In genomic region chr3:9690451-9691450, GRCh38 we compare ENCODE assay signal across 6 cellular contexts. TPM values are rescaled to one million over a fixed set of nuclear protein-coding genes. Genes with fewer than 3 reads are reported as not detected.
DNase-seq lines count a peak whose midpoint lies in the region; ATAC-seq, FAIRE-seq and TF ChIP-seq lines count a peak whose summit lies in the region.

No MANE protein-coding gene starts in this region.

- peak; percentile 100 for ATAC-seq in HG02759 (IDR thresholded peaks at IDR 0.05; ENCODE audit: unreplicated experiment)

- H3K9me3 ChIP-seq in HAP-1 = no peaks in the 10 kb centered on the region

- in situ Hi-C loops in astrocyte of the spinal cord (cut with HindIII; ENCODE audit: low sequenced_read_pairs) = no loop called here
- in situ Hi-C loops in HAP-1 (cut with MboI; ENCODE audit: low sequenced_read_pairs) = no loop called here

- FAIRE-seq in GM12891 (lab: Jason Lieb, UNC) = peak; percentile 78

- no peak overlapping the region for H3K4me3 ChIP-seq in astrocyte of the spinal cord (ENCODE audit: low read depth, low read length)
- no peak overlapping the region for H3K4me3 ChIP-seq in HAP-1

- no peak for TF ChIP-seq CTCF in astrocyte of the spinal cord (IDR thresholded peaks at IDR 0.05; ENCODE audit: low read depth, low read length)

- no peaks in the 10 kb centered on the region for H3K4me1 ChIP-seq in HAP-1

- no peaks in the 10 kb centered on the region for H3K27me3 ChIP-seq in HAP-1 (ENCODE audit: low read depth)

- no peak for TF ChIP-seq POLR2A in GM12891 (IDR thresholded peaks at IDR 0.05; ENCODE audit: low read depth, low read length)

- H3K36me3 ChIP-seq in HAP-1 (replicated peaks) = peaks cover 34% of the 10 kb centered on the region

- DNase-seq in GM12891 (ENCODE audit: insufficient read length, low spot score) = peak; percentile 68
- peak; percentile 8 for DNase-seq in astrocyte of the spinal cord (ENCODE audit: low read depth, low spot score)
- no peak for DNase-seq in HAP-1 (ENCODE audit: low spot score in 2 of 2)
- no peak for DNase-seq in DMS114 treated with DMSO at 0.1 percent for 48 hours (lab: John Stamatoyannopoulos, UW; ENCODE audit: unreplicated experiment)
- no peak for DNase-seq in NCI-H2227 treated with DMSO at 0.1 percent for 48 hours (lab: John Stamatoyannopoulos, UW)

TF ChIP-seq in GM12891, 5 proteins besides CTCF, POLR2A, EP300 and RAD21:
- no peak for TF ChIP-seq TAF1 (IDR thresholded peaks at IDR 0.05; ENCODE audit: low read depth, low read length)
- TF ChIP-seq POU2F2 (IDR thresholded peaks at IDR 0.05; ENCODE audit: low read depth, low read length) = no peak
- peak; percentile 69; the same call in 1 of the 2 replicates for TF ChIP-seq POLR2AphosphoS5 (IDR thresholded peaks at IDR 0.05; ENCODE audit: low read depth, low read length)
- TF ChIP-seq PAX5 (IDR thresholded peaks at IDR 0.05; ENCODE audit: insufficient read depth, low read length, severe bottlenecking) = peak; percentile 61
- TF ChIP-seq SPI1 (IDR thresholded peaks at IDR 0.05; ENCODE audit: low read depth, low read length) = no peak

RNA-seq across cellular contexts. Expression of gene CPNE9, which starts 12.9 kb away (rescaled TPM):
- 0.04 TPM for polyA plus RNA-seq in GM12891 (2012; ENCODE audit: low read depth, missing spikeins)

RNA-seq across cellular contexts. Expression of gene BRPF1, which starts 40.8 kb away (rescaled TPM):
- 11.0 TPM for polyA plus RNA-seq in GM12891 (2012; ENCODE audit: low read depth, missing spikeins)

RNA-seq across cellular contexts. Expression of gene MTMR14, which starts 41.4 kb away (rescaled TPM):
- polyA plus RNA-seq in GM12891 (2012; ENCODE audit: low read depth, missing spikeins) = 30.9 TPM

RNA-seq across cellular contexts. Expression of gene OGG1, which starts 59.0 kb away (rescaled TPM):
- polyA plus RNA-seq in GM12891 (2012; ENCODE audit: low read depth, missing spikeins) = 10.0 TPM

Comparison
In these comparisons a context has a peak if more than half of its experiments do, and no peak if none do; other contexts are left out.
1. DNase-seq: peak in GM12891 (single experiment) and astrocyte of the spinal cord (single experiment); none in HAP-1 (0 of 2), DMS114 treated with DMSO at 0.1 percent for 48 hours (single experiment) and NCI-H2227 treated with DMSO at 0.1 percent for 48 hours (single experiment).